8 cellular contexts compared by ENCODE assay signal in genomic region chr1:156642265-156643185, GRCh38. TPM values are rescaled to one million over a fixed set of nuclear protein-coding genes. Genes with fewer than 3 reads are reported as not detected.
DNase-seq lines count a peak whose midpoint lies in the region; ATAC-seq and TF ChIP-seq lines count a peak whose summit lies in the region.
"Had no signal": no experiment of that assay in that cellular context is flagged by ENCODE, and none has a peak within 500 bp of the region (broad histone marks: within the 10 kb centered on the region; RNA-seq: fewer than 3 reads in every experiment).

No MANE protein-coding gene starts in this region.

- H4K20me1 ChIP-seq in Karpas-422 (ENCODE audit: insufficient read depth, low read depth, low read length) = no peaks in the 10 kb centered on the region

- H3K4me1 ChIP-seq in iPS DF 6.9 (ENCODE audit: control insufficient read depth, insufficient read depth, low read length) = 0 out of 2 replicates have a peak, but pooled peaks cover 3% of the 10 kb centered on the region
- peaks cover 15% of the 10 kb centered on the region for H3K4me1 ChIP-seq in suprapubic skin
- H3K4me1 ChIP-seq in Karpas-422 (ENCODE audit: low read length) = no peaks in the 10 kb centered on the region
- H3K4me1 ChIP-seq: A549 had no signal

- TF ChIP-seq EP300 in suprapubic skin (IDR thresholded peaks at IDR 0.05) = no peak

- DNase-seq in NCI-H146 (lab: John Stamatoyannopoulos, UW) (peak; percentile 46), NCI-H146 treated with DMSO at 0.1 percent for 48 hours (lab: John Stamatoyannopoulos, UW; ENCODE audit: unreplicated experiment) (no peak), iPS DF 6.9 (ENCODE audit: low read depth, low spot score) (no peak), suprapubic skin (ENCODE audit: low spot score in 2 of 2) (no peak), Karpas-422 (no peak)
- DNase-seq: T-helper 1 cell had no signal

- no peak for TF ChIP-seq POLR2A in suprapubic skin (IDR thresholded peaks at IDR 0.05)

- no peak overlapping the region for H3K27ac ChIP-seq in iPS DF 6.9 (ENCODE audit: low read length)
- no peak overlapping the region for H3K27ac ChIP-seq in suprapubic skin
- H3K27ac ChIP-seq in Karpas-422 (ENCODE audit: low read length) = no peak overlapping the region
- H3K27ac ChIP-seq: A549 had no signal

- H3K27me3 ChIP-seq in iPS DF 6.9 (ENCODE audit: control insufficient read depth, insufficient read depth, low read length) (peaks cover 17% of the 10 kb centered on the region; the same call in 1 of the 2 replicates), suprapubic skin (peaks cover 100% of the 10 kb centered on the region), Karpas-422 (ENCODE audit: low read length) (no peaks in the 10 kb centered on the region)

- H3K9me3 ChIP-seq in iPS DF 6.9 (ENCODE audit: control insufficient read depth, insufficient read depth, low read length) = no peaks in the 10 kb centered on the region
- no peaks in the 10 kb centered on the region for H3K9me3 ChIP-seq in suprapubic skin
- H3K9me3 ChIP-seq in Karpas-422 (ENCODE audit: low read length) = no peaks in the 10 kb centered on the region
- H3K9me3 ChIP-seq: A549 had no signal

- H3K9ac ChIP-seq in Karpas-422 (ENCODE audit: low read length) = no peak overlapping the region

- H3K4me2 ChIP-seq in Karpas-422 (ENCODE audit: low read depth, low read length, poor library complexity, severe bottlenecking) = no peak overlapping the region
- H3K4me2 ChIP-seq: A549 had no signal

- no CpG with 5 or more reads among the region's 41 CpGs for WGBS in iPS DF 6.9 (ENCODE audit: insufficient coverage, insufficient read length)
- WGBS in suprapubic skin = 23% methylated on average over 19 of the region's 41 CpGs

- no peaks in the 10 kb centered on the region for H3K79me2 ChIP-seq in Karpas-422 (ENCODE audit: low read length)

- TF ChIP-seq CTCF in suprapubic skin (IDR thresholded peaks at IDR 0.05) = no peak

- H3K4me3 ChIP-seq in iPS DF 6.9 (ENCODE audit: low read length) (peak overlapping the region; percentile 38; the same call in 1 of the 2 replicates), suprapubic skin (peak overlapping the region; percentile 46), Karpas-422 (ENCODE audit: low read length) (no peak overlapping the region)
- H3K4me3 ChIP-seq: A549 had no signal

- no peaks in the 10 kb centered on the region for H3K36me3 ChIP-seq in iPS DF 6.9 (ENCODE audit: control insufficient read depth, insufficient read depth, low read length)
- H3K36me3 ChIP-seq in suprapubic skin = no peaks in the 10 kb centered on the region
- H3K36me3 ChIP-seq in Karpas-422 (ENCODE audit: insufficient read depth, low read length) = no peaks in the 10 kb centered on the region

- no peak for ATAC-seq in GM21447 (IDR thresholded peaks at IDR 0.05; ENCODE audit: unreplicated experiment)
- ATAC-seq: A549 had no signal

- H3K9me2 ChIP-seq in Karpas-422 (replicated peaks; ENCODE audit: insufficient read depth, low read length) = no peaks in the 10 kb centered on the region

- H2AFZ ChIP-seq in Karpas-422 (ENCODE audit: low read length) = no peak overlapping the region

RNA-seq across cellular contexts. Expression of gene BCAN, which starts 0.6 kb away (rescaled TPM):
- total RNA-seq in suprapubic skin = 10 to 100 TPM; 17.8 to 41.2 (median 29.4) TPM
- not detected in 2 replicates for total RNA-seq in Karpas-422 (2014; rRNA removed; shearing (Covaris generic); ENCODE audit: low replicate concordance)

RNA-seq across cellular contexts. Expression of gene HAPLN2, which starts 23.3 kb away (rescaled TPM):
- total RNA-seq in suprapubic skin = 1 to 10 TPM in 2 of 4 donors, not detected in 2; 1.0 to 2.9 TPM
- total RNA-seq in Karpas-422 (2014; rRNA removed; shearing (Covaris generic); ENCODE audit: low replicate concordance) = 0.47 TPM in 1 of 2 replicates, not detected in the other

RNA-seq across cellular contexts. Expression of gene NES, which starts 34.7 kb away (rescaled TPM):
- 1 to 10 TPM; 1.9 to 7.4 (median 4.8) TPM for total RNA-seq in suprapubic skin
- total RNA-seq in Karpas-422 (2014; rRNA removed; shearing (Covaris generic); ENCODE audit: low replicate concordance) = not detected in 2 replicates

RNA-seq across cellular contexts. Expression of gene GPATCH4, which starts 41.2 kb away (rescaled TPM):
- total RNA-seq in suprapubic skin = 10 to 100 TPM; 15.9 to 25.1 (median 20.5) TPM
- total RNA-seq in Karpas-422 (2014; rRNA removed; shearing (Covaris generic); ENCODE audit: low replicate concordance) = 26.2 and 28.0 TPM in 2 replicates

RNA-seq across cellular contexts. Expression of gene NAXE, which starts 50.9 kb away (rescaled TPM):
- total RNA-seq in suprapubic skin = 10 to 100 TPM; 42.7 to 80.8 (median 63.3) TPM
- 113 and 135 TPM in 2 replicates for total RNA-seq in Karpas-422 (2014; rRNA removed; shearing (Covaris generic); ENCODE audit: low replicate concordance)

Comparison
In these comparisons a context has a peak if more than half of its experiments do, and no peak if none do; other contexts are left out.
1. RNA of gene BCAN, which starts 0.6 kb away (total RNA-seq): 17.8 to 41.2 TPM in suprapubic skin; not detected in Karpas-422; every median in the first group is over 10 times any median in the second.